In genomic region chr16:13866073-13866472, GRCh38 we compare ENCODE assay signal across 9 cellular contexts. TPM values are rescaled to one million over a fixed set of nuclear protein-coding genes. Genes with fewer than 3 reads are reported as not detected.
DNase-seq lines count a peak whose midpoint lies in the region; FAIRE-seq and TF ChIP-seq lines count a peak whose summit lies in the region.
"Had no signal": no experiment of that assay in that cellular context is flagged by ENCODE, and none has a peak within 500 bp of the region (broad histone marks: within the 10 kb centered on the region; RNA-seq: fewer than 3 reads in every experiment).

No MANE protein-coding gene starts in this region.

- TF ChIP-seq CTCF in bronchial epithelial cell (IDR thresholded peaks at IDR 0.05; ENCODE audit: insufficient read depth, low read length, severe bottlenecking) (peak; percentile 73), kidney epithelial cell (IDR thresholded peaks at IDR 0.05; ENCODE audit: insufficient read depth, low read length, poor library complexity, severe bottlenecking) (peak; percentile 80)

- H3K4me3 ChIP-seq in bronchial epithelial cell (ENCODE audit: low read depth, low read length) (no peak overlapping the region), kidney epithelial cell (ENCODE audit: low read depth, low read length) (no peak overlapping the region)

- FAIRE-seq in bronchial epithelial cell (lab: Jason Lieb, UNC), result no peak
- FAIRE-seq: frontal cortex had no signal

- H3K27me3 ChIP-seq in bronchial epithelial cell (ENCODE audit: control insufficient read depth, insufficient read depth, low read length) (no peaks in the 10 kb centered on the region), kidney epithelial cell (ENCODE audit: control insufficient read depth, insufficient read depth, low read length) (no peaks in the 10 kb centered on the region)

- H3K36me3 ChIP-seq in bronchial epithelial cell (ENCODE audit: control insufficient read depth, insufficient read depth, low read length) (no peaks in the 10 kb centered on the region), kidney epithelial cell (ENCODE audit: control insufficient read depth, insufficient read depth, low read length) (no peaks in the 10 kb centered on the region)

- DNase-seq in SIG-M5 treated with dmso at 0.1 percent for 504 hours (lab: John Stamatoyannopoulos, UW; ENCODE audit: unreplicated experiment) (peak; percentile 37), SIG-M5 (lab: John Stamatoyannopoulos, UW) (no peak), KG1 (lab: John Stamatoyannopoulos, UW) (peak; percentile 3), SW 1271 (lab: John Stamatoyannopoulos, UW) (peak; percentile 2 to 22), bronchial epithelial cell (ENCODE audit: low read depth) (peak; percentile 67), kidney epithelial cell (ENCODE audit: low read depth) (peak; percentile 37)
- DNase-seq in stimulated activated CD4-positive, alpha-beta T cell treated with anti-CD3 and anti-CD28 coated beads, Interleukin-4, amount 100 ng/mL, for 48 hours (ENCODE audit: low read depth in 2 of 2), result peak; percentile 21 to 38
- no peak for DNase-seq in central memory CD4-positive, alpha-beta T cell

RNA-seq across cellular contexts. Expression of gene ERCC4, which starts 53.9 kb away (rescaled TPM):
- 3.9 and 5.5 TPM in 2 replicates for total RNA-seq in bronchial epithelial cell
- 7.2 and 8.3 TPM in 2 replicates for total RNA-seq in kidney epithelial cell

Comparison
In these comparisons a context has a peak if more than half of its experiments do, and no peak if none do; other contexts are left out.
1. DNase-seq: peak in SIG-M5 treated with dmso at 0.1 percent for 504 hours (single experiment), KG1 (single experiment), SW 1271 (2 of 2), bronchial epithelial cell (single experiment), kidney epithelial cell (single experiment) and stimulated activated CD4-positive, alpha-beta T cell treated with anti-CD3 and anti-CD28 coated beads, Interleukin-4, amount 100 ng/mL, for 48 hours (2 of 2); none in SIG-M5 (single experiment) and central memory CD4-positive, alpha-beta T cell (single experiment).